In the genomic region with DNA sequence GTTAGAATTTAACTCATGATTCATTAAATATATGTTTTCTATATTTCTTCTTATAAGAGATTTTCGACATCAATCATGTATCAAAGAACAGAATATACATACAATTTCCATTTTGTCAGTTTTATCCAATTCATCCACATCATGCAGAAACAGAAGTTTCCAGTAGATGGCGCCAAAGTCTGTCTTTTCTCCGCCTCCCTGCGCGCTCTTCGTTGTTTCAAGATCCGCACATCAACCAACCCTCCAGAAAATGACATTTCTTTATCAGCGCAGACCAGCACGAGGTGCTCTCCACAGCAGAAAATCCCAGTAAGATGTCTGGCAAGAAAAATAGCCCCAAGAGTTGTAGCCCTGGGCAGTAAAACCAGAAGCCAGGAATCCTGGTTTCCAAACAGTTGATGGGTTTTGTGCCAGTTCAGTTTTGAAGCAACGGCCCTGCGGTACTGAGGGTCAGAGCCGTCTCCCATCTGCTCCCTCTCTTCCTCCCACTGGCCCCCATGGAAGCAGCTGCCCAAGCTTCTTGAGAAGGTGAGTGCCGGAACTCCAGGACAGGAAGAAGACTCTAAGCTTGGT, we compare ENCODE assay signal across 8 cellular contexts. TPM values are rescaled to one million over a fixed set of nuclear protein-coding genes. Genes with fewer than 3 reads are reported as not detected.
DNase-seq lines count a peak whose midpoint lies in the region; ATAC-seq, FAIRE-seq and TF ChIP-seq lines count a peak whose summit lies in the region.

No MANE protein-coding gene starts in this region.

- H3K9me2 ChIP-seq in PC-9 (ENCODE audit: insufficient read depth) = no peaks in the 10 kb centered on the region

- H4K20me1 ChIP-seq in PC-9 (ENCODE audit: insufficient read depth) (no peaks in the 10 kb centered on the region), osteoblast (ENCODE audit: insufficient read depth, low read length) (no peaks in the 10 kb centered on the region)

- no peaks in the 10 kb centered on the region for H3K36me3 ChIP-seq in PC-9 (ENCODE audit: low read depth)
- no peaks in the 10 kb centered on the region for H3K36me3 ChIP-seq in osteoblast (ENCODE audit: insufficient read depth, low read length)

- no peaks in the 10 kb centered on the region for H3K9me3 Mint-ChIP-seq in activated T-helper 1 cell treated with anti-CD3 and anti-CD28 coated beads, Interleukin-12 subunit alpha, Interleukin-12 subunit beta, Interleukin-2, Interleukin-4 antibody, amounts not matched to agents 30 ng/mL and 10 ng/mL and 1 ng/mL, durations not matched to agents 14 hours and 24 hours and 36 hours

- peaks cover 3% of the 10 kb centered on the region for H3K27me3 Mint-ChIP-seq in activated T-helper 1 cell treated with anti-CD3 and anti-CD28 coated beads, Interleukin-12 subunit alpha, Interleukin-12 subunit beta, Interleukin-2, Interleukin-4 antibody, amounts not matched to agents 30 ng/mL and 10 ng/mL and 1 ng/mL, durations not matched to agents 14 hours and 24 hours and 36 hours (ENCODE audit: insufficient read depth)

- no peak overlapping the region for H3K27ac Mint-ChIP-seq in activated T-helper 1 cell treated with anti-CD3 and anti-CD28 coated beads, Interleukin-12 subunit alpha, Interleukin-12 subunit beta, Interleukin-2, Interleukin-4 antibody, amounts not matched to agents 30 ng/mL and 10 ng/mL and 1 ng/mL, durations not matched to agents 14 hours and 24 hours and 36 hours

- ATAC-seq in HG02798 (IDR thresholded peaks at IDR 0.05; ENCODE audit: poor library complexity, unreplicated experiment) = no peak

- no peak overlapping the region for H3K4me2 ChIP-seq in PC-9
- H3K4me2 ChIP-seq in osteoblast (ENCODE audit: insufficient read depth, low read length) = peak overlapping the region; percentile 45

- DNase-seq in GM10248 (ENCODE audit: extremely low spot score) (peak; percentile 78), HTR-8/SVneo (ENCODE audit: insufficient read length, low spot score) (peak; percentile 81), PC-9 (peak in 1 of 2 experiments; percentile 41), fibroblast of the aortic adventitia (ENCODE audit: low read depth) (peak; percentile 77), osteoblast (ENCODE audit: insufficient read length, low spot score, missing footprints) (peak; percentile 95), ureter (ENCODE audit: low spot score) (peak; percentile 65)
- peak; percentile 38 for DNase-seq in activated T-helper 1 cell treated with anti-CD3 and anti-CD28 coated beads, Interleukin-12 subunit alpha, Interleukin-12 subunit beta, Interleukin-2, Interleukin-4 antibody, amounts not matched to agents 30 ng/mL and 10 ng/mL and 1 ng/mL, durations not matched to agents 14 hours and 24 hours and 36 hours (ENCODE audit: low spot score)

- no peaks in the 10 kb centered on the region for H3K36me3 Mint-ChIP-seq in activated T-helper 1 cell treated with anti-CD3 and anti-CD28 coated beads, Interleukin-12 subunit alpha, Interleukin-12 subunit beta, Interleukin-2, Interleukin-4 antibody, amounts not matched to agents 30 ng/mL and 10 ng/mL and 1 ng/mL, durations not matched to agents 14 hours and 24 hours and 36 hours (ENCODE audit: low read depth)

- no TSS peak for BruUV-seq in PC-9 (replicated peaks; lab: Mats Ljungman, UMichigan)

- H3K4me1 ChIP-seq in PC-9 (replicated peaks; ENCODE audit: insufficient read depth) (no peaks in the 10 kb centered on the region), osteoblast (ENCODE audit: insufficient read depth, low read length) (no peaks in the 10 kb centered on the region)

- no peak overlapping the region for H3K27ac ChIP-seq in PC-9
- H3K27ac ChIP-seq in osteoblast (ENCODE audit: low read depth, low read length) = no peak overlapping the region

- POLR2A ChIA-PET in GM10248 (lab: Yijun Ruan, JAX) = no interaction called here
- POLR2A ChIA-PET in PC-9 (lab: Charles Lee; ENCODE audit: unreplicated experiment) = no interaction called here

- H3K9me3 ChIP-seq in PC-9 (ENCODE audit: insufficient read depth, low read depth) = no peaks in the 10 kb centered on the region
- no peaks in the 10 kb centered on the region for H3K9me3 ChIP-seq in osteoblast (ENCODE audit: low read depth, low read length)

- peak; percentile 70 for TF ChIP-seq CTCF in GM10248 (IDR thresholded peaks at IDR 0.05; ENCODE audit: control extremely low read depth, extremely low read depth, low read depth, missing control alignments)
- peak; percentile 96 for TF ChIP-seq CTCF in PC-9 (conservative IDR thresholded peaks at IDR 0.05)
- TF ChIP-seq CTCF in fibroblast of the aortic adventitia (IDR thresholded peaks at IDR 0.05; ENCODE audit: insufficient read depth, low read length) = peak; percentile 76
- peak; percentile 89 for TF ChIP-seq CTCF in osteoblast (IDR thresholded peaks at IDR 0.05; ENCODE audit: extremely low read depth, low read depth, low read length)

- CTCF ChIA-PET in GM10248 (lab: Yijun Ruan, JAX) = interaction anchor here (0.7 to 2.2 kb wide), 15 partner anchors 29 to 1459 kb away, joined by 3 to 12 read pairs (median 3); no protein-coding TSS in a partner anchor
- CTCF ChIA-PET in PC-9 (lab: Charles Lee) = no interaction called here

- H3K4me3 Mint-ChIP-seq in activated T-helper 1 cell treated with anti-CD3 and anti-CD28 coated beads, Interleukin-12 subunit alpha, Interleukin-12 subunit beta, Interleukin-2, Interleukin-4 antibody, amounts not matched to agents 30 ng/mL and 10 ng/mL and 1 ng/mL, durations not matched to agents 14 hours and 24 hours and 36 hours = no peak overlapping the region

- peaks cover 6% of the 10 kb centered on the region for H3K4me1 Mint-ChIP-seq in activated T-helper 1 cell treated with anti-CD3 and anti-CD28 coated beads, Interleukin-12 subunit alpha, Interleukin-12 subunit beta, Interleukin-2, Interleukin-4 antibody, amounts not matched to agents 30 ng/mL and 10 ng/mL and 1 ng/mL, durations not matched to agents 14 hours and 24 hours and 36 hours (ENCODE audit: low read depth)

- H3K79me2 ChIP-seq in PC-9 (ENCODE audit: low read depth) = no peaks in the 10 kb centered on the region
- H3K79me2 ChIP-seq in osteoblast (ENCODE audit: insufficient read depth, low read length) = no peaks in the 10 kb centered on the region

- no peak overlapping the region for H3K4me3 ChIP-seq in PC-9
- no peak overlapping the region for H3K4me3 ChIP-seq in fibroblast of the aortic adventitia (ENCODE audit: low read depth, low read length)
- H3K4me3 ChIP-seq in osteoblast (ENCODE audit: insufficient read depth, low read length) = no peak overlapping the region

- peaks cover 6% of the 10 kb centered on the region; the same call in 1 of the 2 replicates for H3F3A ChIP-seq in PC-9 (ENCODE audit: insufficient read depth, low read depth)

- intact Hi-C loops in PC-9 (cut with micrococcal nuclease; ENCODE audit: unreplicated experiment) = loop anchor here (1.0 to 10.0 kb wide), 3 partner anchors 501 to 1283 kb away; a partner anchor contains a TSS
- intact Hi-C loops in activated T-helper 1 cell treated with anti-CD3 and anti-CD28 coated beads, Interleukin-12 subunit alpha, Interleukin-12 subunit beta, Interleukin-2, Interleukin-4 antibody, amounts not matched to agents 30 ng/mL and 10 ng/mL and 1 ng/mL, durations not matched to agents 14 hours and 24 hours and 36 hours (cut with micrococcal nuclease) = loop anchor here (1.0 to 2.0 kb wide), 5 partner anchors 387 to 1283 kb away; a partner anchor contains a TSS

- FAIRE-seq in HTR-8/SVneo (lab: Jason Lieb, UNC) = no peak

- H2AFZ ChIP-seq in PC-9 (no peak overlapping the region), osteoblast (ENCODE audit: low read length) (peak overlapping the region; percentile 65)

- no peaks in the 10 kb centered on the region for H3K27me3 ChIP-seq in PC-9 (ENCODE audit: insufficient read depth, low read depth)
- peaks cover 10% of the 10 kb centered on the region for H3K27me3 ChIP-seq in osteoblast (ENCODE audit: insufficient read depth, low read length)

RNA-seq across cellular contexts. Expression of a gene that starts 38.6 kb away (rescaled TPM):
- total RNA-seq in PC-9 (2021) (not detected in 2 replicates), fibroblast of the aortic adventitia (ENCODE audit: low replicate concordance) (6.8 and 14.9 TPM in 2 replicates), osteoblast (23.5 and 28.9 TPM in 2 replicates), ureter (36.8 TPM)
- 9.2 and 10.5 TPM in 2 replicates for total RNA-seq in activated T-helper 1 cell treated with anti-CD3 and anti-CD28 coated beads, Interleukin-12 subunit alpha, Interleukin-12 subunit beta, Interleukin-2, Interleukin-4 antibody, amounts not matched to agents 30 ng/mL and 10 ng/mL and 1 ng/mL, durations not matched to agents 14 hours and 24 hours and 36 hours

RNA-seq across cellular contexts. Expression of a gene that starts 38.8 kb away (rescaled TPM):
- not detected in 2 replicates for total RNA-seq in PC-9 (2021)
- total RNA-seq in activated T-helper 1 cell treated with anti-CD3 and anti-CD28 coated beads, Interleukin-12 subunit alpha, Interleukin-12 subunit beta, Interleukin-2, Interleukin-4 antibody, amounts not matched to agents 30 ng/mL and 10 ng/mL and 1 ng/mL, durations not matched to agents 14 hours and 24 hours and 36 hours = 0.44 and 0.65 TPM in 2 replicates
- 26.7 and 68.1 TPM in 2 replicates for total RNA-seq in fibroblast of the aortic adventitia (ENCODE audit: low replicate concordance)
- total RNA-seq in osteoblast = 40.2 and 46.3 TPM in 2 replicates
- total RNA-seq in ureter = 89.3 TPM

Comparison
In these comparisons a context has a peak if more than half of its experiments do, and no peak if none do; other contexts are left out.
1. RNA of a gene that starts 38.8 kb away (total RNA-seq): 89.3 TPM in ureter (single experiment), 26.7 to 68.1 TPM in fibroblast of the aortic adventitia and 40.2 to 46.3 TPM in osteoblast; 0.44 to 0.65 TPM in activated T-helper 1 cell treated with anti-CD3 and anti-CD28 coated beads, Interleukin-12 subunit alpha, Interleukin-12 subunit beta, Interleukin-2, Interleukin-4 antibody, amounts not matched to agents 30 ng/mL and 10 ng/mL and 1 ng/mL, durations not matched to agents 14 hours and 24 hours and 36 hours and not detected in PC-9; every median in the first group is over 10 times any median in the second.
2. Peak in every context shown above with its lines, with median percentiles within 50 percentile points of each other: CTCF ChIP-seq.